1 cellular context compared by ENCODE assay signal in genomic region chr3:177150970-177151627, GRCh38.
TF ChIP-seq lines count a peak whose summit lies in the region.

No MANE protein-coding gene starts in this region.

TF ChIP-seq in GM23338, 12 proteins besides CTCF, POLR2A, EP300 and RAD21 (continued from another document):
- TF ChIP-seq REST (IDR thresholded peaks at IDR 0.05; ENCODE audit: unreplicated experiment) (no peak), POLR2AphosphoS5 (IDR thresholded peaks at IDR 0.05; ENCODE audit: low read depth) (no peak), JUNB (IDR thresholded peaks at IDR 0.05; ENCODE audit: unreplicated experiment) (no peak), CREB1 (CRISPR knock-in tag; IDR thresholded peaks at IDR 0.05; ENCODE audit: low read depth) (no peak), NANOG (IDR thresholded peaks at IDR 0.05; ENCODE audit: borderline replicate concordance) (no peak), STAT1 (IDR thresholded peaks at IDR 0.05; ENCODE audit: unreplicated experiment) (no peak), EZH2 (IDR thresholded peaks at IDR 0.05; ENCODE audit: low read depth, unreplicated experiment) (no peak), ZNF462 (CRISPR knock-in tag; IDR thresholded peaks at IDR 0.05) (no peak), EZH2phosphoT487 (IDR thresholded peaks at IDR 0.05; ENCODE audit: unreplicated experiment) (no peak)
- TF ChIP-seq, protein P1, sequence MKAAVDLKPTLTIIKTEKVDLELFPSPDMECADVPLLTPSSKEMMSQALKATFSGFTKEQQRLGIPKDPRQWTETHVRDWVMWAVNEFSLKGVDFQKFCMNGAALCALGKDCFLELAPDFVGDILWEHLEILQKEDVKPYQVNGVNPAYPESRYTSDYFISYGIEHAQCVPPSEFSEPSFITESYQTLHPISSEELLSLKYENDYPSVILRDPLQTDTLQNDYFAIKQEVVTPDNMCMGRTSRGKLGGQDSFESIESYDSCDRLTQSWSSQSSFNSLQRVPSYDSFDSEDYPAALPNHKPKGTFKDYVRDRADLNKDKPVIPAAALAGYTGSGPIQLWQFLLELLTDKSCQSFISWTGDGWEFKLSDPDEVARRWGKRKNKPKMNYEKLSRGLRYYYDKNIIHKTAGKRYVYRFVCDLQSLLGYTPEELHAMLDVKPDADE (IDR thresholded peaks at IDR 0.05): no peak
